In genomic region chr14:77469041-77469440, GRCh38 we compare ENCODE assay signal across 18 cellular contexts. TPM values are rescaled to one million over a fixed set of nuclear protein-coding genes. Genes with fewer than 3 reads are reported as not detected.
"Had no signal": no experiment of that assay in that cellular context is flagged by ENCODE, and none has a peak within 500 bp of the region (broad histone marks: within the 10 kb centered on the region; RNA-seq: fewer than 3 reads in every experiment).

No MANE protein-coding gene starts in this region.

- H3K27me3 Mint-ChIP-seq: central memory CD8-positive, alpha-beta T cell; stimulated activated naive CD8-positive, alpha-beta T cell treated with anti-CD3 and anti-CD28 coated beads, Interleukin-15, amount 100 ng/mL, for 72 hours had no signal

- H3K4me3 Mint-ChIP-seq: activated CD8-positive, alpha-beta T cell treated with anti-CD3 and anti-CD28 coated beads, Interleukin-2, amount 10 ng/mL, durations not matched to agents 7 days and 5 days; central memory CD8-positive, alpha-beta T cell; immature natural killer cell; mesothelial cell of epicardium; neural crest cell; stimulated activated naive CD8-positive, alpha-beta T cell treated with anti-CD3 and anti-CD28 coated beads, Interleukin-15, amount 100 ng/mL, for 72 hours; T-helper 1 cell treated with Interleukin-12 subunit alpha and Interleukin-12 subunit beta and Interleukin-4 antibody, amounts not matched to agents 30 μg/mL and 1 μg/mL, for 36 hours had no signal

- H3K27ac ChIP-seq: coronary artery, foreskin keratinocyte, lower lobe of right lung, sigmoid colon had no signal

- H3K9me3 ChIP-seq: lower lobe of right lung, sigmoid colon had no signal

- DNase-seq: activated CD4-positive, alpha-beta T cell treated with anti-CD3 and anti-CD28 coated beads for 4 hours; activated CD8-positive, alpha-beta memory T cell treated with anti-CD3 and anti-CD28 coated beads, Interleukin-2, amount 50 U/mL, for 4 hours; activated CD8-positive, alpha-beta T cell treated with anti-CD3 and anti-CD28 coated beads, Interleukin-2, amount 10 ng/mL, durations not matched to agents 7 days and 5 days; activated T-cell treated with anti-CD3 and anti-CD28 coated beads, Interleukin-2, amount 50 U/mL, for 48 hours; foreskin keratinocyte; immature natural killer cell; lower lobe of right lung; sigmoid colon; stimulated activated CD4-positive, alpha-beta T cell treated with anti-CD3 and anti-CD28 coated beads, Interleukin-1b, Interleukin-23, amount 100 ng/mL, for 48 hours; stimulated activated naive CD8-positive, alpha-beta T cell treated with anti-CD3 and anti-CD28 coated beads, Interleukin-15, amount 100 ng/mL, for 72 hours had no signal

- H3K9me3 Mint-ChIP-seq: central memory CD8-positive, alpha-beta T cell; immature natural killer cell; mesothelial cell of epicardium; neural crest cell; stimulated activated naive CD8-positive, alpha-beta T cell treated with anti-CD3 and anti-CD28 coated beads, Interleukin-15, amount 100 ng/mL, for 72 hours; T-helper 1 cell treated with Interleukin-12 subunit alpha and Interleukin-12 subunit beta and Interleukin-4 antibody, amounts not matched to agents 30 μg/mL and 1 μg/mL, for 36 hours had no signal

- ATAC-seq: activated CD8-positive, alpha-beta T cell treated with anti-CD3 and anti-CD28 coated beads, Interleukin-2, amount 10 ng/mL, durations not matched to agents 7 days and 5 days; foreskin keratinocyte; lower lobe of right lung; stimulated activated naive CD8-positive, alpha-beta T cell treated with anti-CD3 and anti-CD28 coated beads, Interleukin-15, amount 100 ng/mL, for 72 hours had no signal

- H3K4me1 ChIP-seq: foreskin keratinocyte, lower lobe of right lung, sigmoid colon had no signal

- H3K27me3 ChIP-seq: sigmoid colon had no signal

- H3K27ac Mint-ChIP-seq: activated CD8-positive, alpha-beta T cell treated with anti-CD3 and anti-CD28 coated beads, Interleukin-2, amount 10 ng/mL, durations not matched to agents 7 days and 5 days; immature natural killer cell; mesothelial cell of epicardium; T-helper 1 cell treated with Interleukin-12 subunit alpha and Interleukin-12 subunit beta and Interleukin-4 antibody, amounts not matched to agents 30 μg/mL and 1 μg/mL, for 36 hours had no signal

- H3K4me1 Mint-ChIP-seq: central memory CD8-positive, alpha-beta T cell; immature natural killer cell; mesothelial cell of epicardium; stimulated activated naive CD8-positive, alpha-beta T cell treated with anti-CD3 and anti-CD28 coated beads, Interleukin-15, amount 100 ng/mL, for 72 hours had no signal

RNA-seq across cellular contexts. Expression of gene ISM2, which starts 29.6 kb away (rescaled TPM):
- total RNA-seq: activated CD8-positive, alpha-beta T cell treated with anti-CD3 and anti-CD28 coated beads, Interleukin-2, amount 10 ng/mL, durations not matched to agents 7 days and 5 days; lower lobe of right lung; myocyte; neural crest cell; osteocyte; pulmonary artery endothelial cell had no signal

RNA-seq across cellular contexts. Expression of gene NOXRED1, which starts 45.7 kb away (rescaled TPM):
- total RNA-seq: myocyte had no signal
